22 cellular contexts compared by ENCODE assay signal in the genomic region with DNA sequence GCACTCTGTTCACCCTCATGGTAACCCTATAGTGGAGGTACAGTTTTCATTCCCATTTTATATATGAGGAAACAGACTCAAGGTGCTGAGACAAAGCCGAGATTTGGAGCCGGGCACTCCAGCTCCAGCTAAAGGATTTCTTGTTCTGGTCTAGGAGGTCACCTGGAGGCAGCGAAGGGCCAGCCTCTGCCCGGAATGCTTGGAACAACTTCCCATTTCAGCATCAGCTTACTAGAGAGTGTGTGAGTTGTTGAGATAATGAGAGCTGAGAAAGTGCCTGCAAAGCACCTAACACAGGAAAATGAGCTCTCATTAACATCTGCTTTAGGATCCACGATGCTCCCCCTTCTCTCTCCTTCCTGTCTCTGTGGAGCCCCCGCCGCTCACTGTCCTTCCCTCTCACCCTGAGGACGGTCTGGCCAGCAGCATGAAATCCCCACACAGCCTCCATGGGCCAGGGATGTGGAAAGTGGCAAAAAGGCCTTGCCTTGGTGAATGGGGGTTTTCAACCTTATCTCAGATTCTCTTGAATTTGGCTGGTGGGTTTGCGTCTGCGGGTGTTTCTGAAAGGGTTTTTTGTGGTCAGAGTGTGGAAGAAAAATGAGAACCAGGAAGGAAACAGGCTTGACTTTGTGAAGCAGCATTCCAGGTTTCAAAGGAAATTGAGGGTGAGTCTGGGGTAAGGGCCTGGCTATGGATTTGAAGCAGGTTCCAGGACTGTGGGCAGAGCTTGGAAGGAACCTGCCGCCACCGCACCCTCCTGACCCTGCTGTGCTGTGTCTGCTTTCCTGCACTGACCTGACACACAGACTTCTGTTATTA.
DNase-seq lines count a peak whose midpoint lies in the region; ATAC-seq and TF ChIP-seq lines count a peak whose summit lies in the region.
"Had no signal": no experiment of that assay in that cellular context is flagged by ENCODE, and none has a peak within 500 bp of the region (broad histone marks: within the 10 kb centered on the region; RNA-seq: fewer than 3 reads in every experiment).

No MANE protein-coding gene starts in this region.

- H3K9me3 Mint-ChIP-seq in endodermal cell (no peaks in the 10 kb centered on the region), neural crest cell (no peaks in the 10 kb centered on the region)
- H3K9me3 Mint-ChIP-seq: CD4-positive, alpha-beta T cell had no signal

- H3K9ac ChIP-seq in BLaER1 treated with 17β-estradiol and CSF1 and Interleukin-3, amounts not matched to agents 10 nM and 100 nM: peak overlapping the region in 3 of 11 experiments; percentile 1 to 45 (median 4); a peak in 4 of 22 replicates
- H3K9ac ChIP-seq in NT2/D1 (ENCODE audit: insufficient read length, low read depth): peak overlapping the region; percentile 16
- H3K9ac ChIP-seq in endodermal cell (ENCODE audit: extremely low read depth, low read length, poor library complexity, severe bottlenecking): no peak overlapping the region
- H3K9ac ChIP-seq: GM23248 had no signal

- DNase-seq in NT2/D1 (ENCODE audit: low read depth, low spot score) (no peak), endodermal cell (peak; percentile 55), neural crest cell (ENCODE audit: low read depth, low spot score) (no peak), Kasumi-1 (lab: John Stamatoyannopoulos, UW) (no peak)
- DNase-seq in stimulated activated CD4-positive, alpha-beta T cell treated with anti-CD3 and anti-CD28 coated beads, Interleukin-12 subunit alpha, Interleukin-12 subunit beta, amount 100 ng/mL, for 4 hours: no peak
- DNase-seq: CD4-positive, alpha-beta T cell; DMS53; EL; GM23248; KBM-7; NCI-H1417 treated with DMSO at 0.1 percent for 48 hours; NCI-H1930; NCI-H345; NCI-H526; PC-9 had no signal

- no peak overlapping the region; a peak in 1 of 20 replicates for H3K4me3 ChIP-seq in BLaER1 treated with 17β-estradiol and CSF1 and Interleukin-3, amounts not matched to agents 10 nM and 100 nM
- H3K4me3 ChIP-seq in NT2/D1 (ENCODE audit: insufficient read length, low read depth) (no peak overlapping the region), endodermal cell (ENCODE audit: low read length) (no peak overlapping the region)
- H3K4me3 ChIP-seq: GM12878, GM23248, PC-9, SJSA1 had no signal

- peaks cover 0 to 12% (median 9%) of the 10 kb centered on the region in 11 experiments; a peak in 11 of 22 replicates for H3K27me3 ChIP-seq in BLaER1 treated with 17β-estradiol and CSF1 and Interleukin-3, amounts not matched to agents 10 nM and 100 nM
- H3K27me3 ChIP-seq in NT2/D1 (ENCODE audit: insufficient read depth, insufficient read length) (peaks cover 2% of the 10 kb centered on the region), endodermal cell (ENCODE audit: control insufficient read depth, insufficient read depth, low read length, poor library complexity, severe bottlenecking) (no peaks in the 10 kb centered on the region)
- H3K27me3 ChIP-seq: SJSA1 had no signal

- peaks cover 11 to 25% (median 18%) of the 10 kb centered on the region in 10 experiments for H3K4me1 ChIP-seq in BLaER1 treated with 17β-estradiol and CSF1 and Interleukin-3, amounts not matched to agents 10 nM and 100 nM
- H3K4me1 ChIP-seq in NT2/D1 (ENCODE audit: insufficient read depth, insufficient read length) (peaks cover 9% of the 10 kb centered on the region), endodermal cell (ENCODE audit: control insufficient read depth, insufficient read depth, low read length) (no peaks in the 10 kb centered on the region)

- ATAC-seq in SK-N-SH treated with all-trans-retinoic acid at 6 μM for 48 hours (no peak), HG03280 (IDR thresholded peaks at IDR 0.05; ENCODE audit: unreplicated experiment) (no peak)
- ATAC-seq: GM12878, HCT116 had no signal

- peak overlapping the region; percentile 28 to 77 (median 64) for H3K4me2 ChIP-seq in BLaER1 treated with 17β-estradiol and CSF1 and Interleukin-3, amounts not matched to agents 10 nM and 100 nM
- H3K4me2 ChIP-seq: PC-9 had no signal

- H3K27me3 Mint-ChIP-seq in endodermal cell (ENCODE audit: insufficient read depth) (peaks cover 13% of the 10 kb centered on the region), neural crest cell (ENCODE audit: low read depth) (peaks cover 25% of the 10 kb centered on the region)

- H3K27ac ChIP-seq in BLaER1 treated with 17β-estradiol and CSF1 and Interleukin-3, amounts not matched to agents 10 nM and 100 nM: no peak overlapping the region
- H3K27ac ChIP-seq in endodermal cell (ENCODE audit: low read depth, low read length): no peak overlapping the region
- H3K27ac ChIP-seq: GM23248, PC-9, SJSA1 had no signal

- no peaks in the 10 kb centered on the region for H3K36me3 ChIP-seq in BLaER1 treated with 17β-estradiol and CSF1 and Interleukin-3, amounts not matched to agents 10 nM and 100 nM
- H3K36me3 ChIP-seq in NT2/D1 (ENCODE audit: insufficient read depth, insufficient read length, low read length) (no peaks in the 10 kb centered on the region), endodermal cell (ENCODE audit: control insufficient read depth, insufficient read depth, low read length) (no peaks in the 10 kb centered on the region)
- H3K36me3 ChIP-seq: SJSA1 had no signal

- H3K27ac Mint-ChIP-seq in endodermal cell: no peak overlapping the region
- H3K27ac Mint-ChIP-seq in neural crest cell (ENCODE audit: unreplicated experiment): peak overlapping the region; percentile 84
- H3K27ac Mint-ChIP-seq: B cell; CD4-positive, alpha-beta T cell had no signal

- peaks cover 32% of the 10 kb centered on the region for H3K4me1 Mint-ChIP-seq in endodermal cell
- H3K4me1 Mint-ChIP-seq in neural crest cell: peaks cover 7% of the 10 kb centered on the region
- H3K4me1 Mint-ChIP-seq: B cell had no signal

- no peaks in the 10 kb centered on the region for H3K9me3 ChIP-seq in BLaER1 treated with 17β-estradiol and CSF1 and Interleukin-3, amounts not matched to agents 10 nM and 100 nM (replicated peaks in 1 of 11)
- H3K9me3 ChIP-seq in NT2/D1 (ENCODE audit: insufficient read depth, low read length): no peaks in the 10 kb centered on the region
- H3K9me3 ChIP-seq in endodermal cell (ENCODE audit: control insufficient read depth, low read length): no peaks in the 10 kb centered on the region
- H3K9me3 ChIP-seq: SJSA1 had no signal

- H4K20me1 ChIP-seq in BLaER1 treated with 17β-estradiol and CSF1 and Interleukin-3, amounts not matched to agents 10 nM and 100 nM: peaks cover 0 to 8% (median 0%) of the 10 kb centered on the region in 11 experiments; a peak in 1 of 22 replicates

- H3K4me3 Mint-ChIP-seq in endodermal cell (no peak overlapping the region), neural crest cell (no peak overlapping the region)
- H3K4me3 Mint-ChIP-seq: B cell; CD4-positive, alpha-beta T cell had no signal

- TF ChIP-seq CTCF in endodermal cell (conservative IDR thresholded peaks at IDR 0.05) (no peak), neural crest cell (conservative IDR thresholded peaks at IDR 0.05) (no peak)

- 83 to 84% methylated on average over 9 to 12 of the region's 12 CpGs for WGBS in endodermal cell (ENCODE audit: insufficient coverage in 1 of 2, insufficient read length in 1 of 2), 2 experiments

- H3K36me3 Mint-ChIP-seq in endodermal cell (ENCODE audit: low read depth) (no peaks in the 10 kb centered on the region), neural crest cell (ENCODE audit: low read depth) (no peaks in the 10 kb centered on the region)

TF ChIP-seq in SK-N-SH treated with all-trans-retinoic acid at 6 μM for 48 hours, 23 proteins besides CTCF, POLR2A, EP300 and RAD21:
- TF ChIP-seq TCF4 (CRISPR knock-in tag; IDR thresholded peaks at IDR 0.05; ENCODE audit: borderline replicate concordance) (no peak), CSRNP3 (CRISPR knock-in tag; IDR thresholded peaks at IDR 0.05) (no peak)
TF ChIP-seq in SK-N-SH treated with all-trans-retinoic acid at 6 μM for 48 hours: peak in this region for 0.
